8 cellular contexts compared by ENCODE assay signal in the genomic region with DNA sequence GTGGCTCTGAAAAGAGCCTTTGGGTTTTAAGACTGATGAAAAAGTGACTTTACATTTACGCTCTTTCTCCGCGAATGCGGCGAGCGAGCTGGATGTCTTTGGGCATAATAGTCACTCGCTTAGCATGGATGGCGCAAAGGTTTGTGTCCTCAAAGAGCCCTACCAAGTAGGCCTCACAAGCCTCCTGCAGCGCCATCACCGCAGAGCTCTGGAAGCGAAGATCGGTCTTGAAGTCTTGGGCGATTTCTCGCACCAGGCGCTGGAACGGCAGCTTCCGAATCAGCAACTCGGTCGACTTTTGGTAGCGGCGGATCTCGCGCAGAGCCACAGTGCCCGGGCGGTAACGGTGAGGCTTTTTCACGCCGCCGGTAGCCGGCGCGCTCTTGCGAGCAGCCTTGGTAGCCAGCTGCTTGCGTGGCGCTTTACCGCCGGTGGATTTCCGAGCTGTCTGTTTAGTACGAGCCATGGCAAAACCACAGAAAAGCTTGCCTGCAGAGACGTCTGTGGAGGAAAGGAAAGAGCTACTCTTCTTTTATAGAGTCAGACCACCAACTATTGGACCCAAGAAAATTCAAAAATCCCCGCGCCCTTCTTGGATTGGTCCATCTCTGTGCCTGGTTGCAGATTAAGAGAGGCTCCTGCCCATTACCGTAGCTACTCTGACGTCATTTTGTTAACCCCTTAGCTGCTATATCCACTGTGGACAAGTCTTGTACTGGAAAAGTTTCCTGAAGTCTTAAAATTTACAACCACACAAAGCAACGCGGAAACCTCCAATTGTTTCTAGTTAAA. TPM values are rescaled to one million over a fixed set of nuclear protein-coding genes. Genes with fewer than 3 reads are reported as not detected.
DNase-seq lines count a peak whose midpoint lies in the region; ATAC-seq, FAIRE-seq and TF ChIP-seq lines count a peak whose summit lies in the region.

No MANE protein-coding gene starts in this region.

- no peaks in the 10 kb centered on the region for H3K9me2 ChIP-seq in SU-DHL-6 (replicated peaks; ENCODE audit: insufficient read depth, low read length)

- peaks cover 29% of the 10 kb centered on the region for H3K79me1 ChIP-seq in trophoblast cell (ENCODE audit: low read length)

- H3K9me3 ChIP-seq in SU-DHL-6 (ENCODE audit: insufficient read depth, low read length): peaks cover 6% of the 10 kb centered on the region; the same call in 1 of the 2 replicates
- H3K9me3 ChIP-seq in heart left ventricle: no peaks in the 10 kb centered on the region
- no peaks in the 10 kb centered on the region for H3K9me3 ChIP-seq in trophoblast cell (ENCODE audit: insufficient read depth, low read depth, low read length)

- peak overlapping the region; percentile 92 for H3K27ac ChIP-seq in SU-DHL-6 (ENCODE audit: low read depth, low read length)
- H3K27ac ChIP-seq in heart left ventricle: peak overlapping the region in 8 of 12 donors; percentile 58 to 87 (median 80)
- H3K27ac ChIP-seq in trophoblast cell (ENCODE audit: low read depth, low read length): peak overlapping the region; percentile 75

- H4K12ac ChIP-seq in trophoblast cell (ENCODE audit: low read depth, low read length): peak overlapping the region; percentile 90

- H3K36me3 ChIP-seq in SU-DHL-6 (ENCODE audit: low read length) (no peaks in the 10 kb centered on the region), heart left ventricle (no peaks in the 10 kb centered on the region), trophoblast cell (ENCODE audit: control insufficient read depth in 1 of 2, insufficient read depth in 2 of 2, low read length in 2 of 2) (no peaks in the 10 kb centered on the region)

- no peak overlapping the region for H4K91ac ChIP-seq in trophoblast cell (ENCODE audit: low read depth, low read length)

- ATAC-seq in HG02840 (IDR thresholded peaks at IDR 0.05; ENCODE audit: low FRiP score, unreplicated experiment) (peak; percentile 49), heart left ventricle (peak; percentile 82 to 88 (median 86))

- H3K4ac ChIP-seq in trophoblast cell (ENCODE audit: low read depth, low read length): peak overlapping the region; percentile 54

- no peaks in the 10 kb centered on the region for H3K79me2 ChIP-seq in SU-DHL-6 (ENCODE audit: insufficient read depth, low read length)
- peaks cover 3% of the 10 kb centered on the region for H3K79me2 ChIP-seq in trophoblast cell (ENCODE audit: control insufficient read depth, insufficient read depth, low read length, poor library complexity)

- H2AK5ac ChIP-seq in trophoblast cell (ENCODE audit: low read length): no peak overlapping the region

- peak overlapping the region; percentile 44 for H2BK120ac ChIP-seq in trophoblast cell (ENCODE audit: insufficient read depth, low read length, poor library complexity)

- H3K4me3 ChIP-seq in SU-DHL-6 (ENCODE audit: insufficient read depth, low read length, poor library complexity, severe bottlenecking): peak overlapping the region; percentile 52
- H3K4me3 ChIP-seq in heart left ventricle: peak overlapping the region; percentile 21 to 69 (median 60)
- H3K4me3 ChIP-seq in trophoblast cell (ENCODE audit: low read depth, low read length): peak overlapping the region; percentile 80

- peak; percentile 88 for FAIRE-seq in GM12892 (lab: Jason Lieb, UNC)

- peak overlapping the region; percentile 64 for H3K14ac ChIP-seq in trophoblast cell (ENCODE audit: low read length)

- DNase-seq in GM12892 (ENCODE audit: insufficient read length) (peak; percentile 61), NCI-H1417 (lab: John Stamatoyannopoulos, UW) (peak; percentile 95 to 99 (median 99)), amniotic epithelial cell (ENCODE audit: low read depth) (peak; percentile 98), heart left ventricle (peak; percentile 69 to 87 (median 74)), trophoblast cell (peak; percentile 80 to 95), NCI-H1694 treated with DMSO at 0.1 percent for 48 hours (lab: John Stamatoyannopoulos, UW) (no peak)

- no peak overlapping the region for H2BK12ac ChIP-seq in trophoblast cell (ENCODE audit: low read length)

- H3K18ac ChIP-seq in trophoblast cell (ENCODE audit: low read length): peak overlapping the region; percentile 90

- H3F3A ChIP-seq in SU-DHL-6 (ENCODE audit: insufficient read depth): peaks cover 62% of the 10 kb centered on the region

- H3K9ac ChIP-seq in SU-DHL-6 (ENCODE audit: low read length) (peak overlapping the region; percentile 64), trophoblast cell (ENCODE audit: low read length) (peak overlapping the region; percentile 90)

- TF ChIP-seq CTCF in SU-DHL-6 (IDR thresholded peaks at IDR 0.05; ENCODE audit: insufficient read depth, low read length, poor library complexity, severe bottlenecking) (no peak), heart left ventricle (IDR thresholded peaks at IDR 0.05) (peak in 3 of 12 donors; percentile 18 to 34 (median 27))

- H2BK5ac ChIP-seq in trophoblast cell (ENCODE audit: low read depth, low read length, poor library complexity): peak overlapping the region; percentile 68

- peak overlapping the region; percentile 61 for H4K8ac ChIP-seq in trophoblast cell (ENCODE audit: low read depth, low read length)

- no peak overlapping the region for H3K23ac ChIP-seq in trophoblast cell (ENCODE audit: low read length)

- no peak overlapping the region for H2AFZ ChIP-seq in SU-DHL-6 (ENCODE audit: low read depth, low read length, severe bottlenecking)
- H2AFZ ChIP-seq in trophoblast cell (ENCODE audit: insufficient read depth, low read length, poor library complexity): peak overlapping the region; percentile 52

- H3K4me2 ChIP-seq in SU-DHL-6 (ENCODE audit: low read depth, low read length, poor library complexity, severe bottlenecking) (peak overlapping the region; percentile 65), trophoblast cell (ENCODE audit: low read length) (peak overlapping the region; percentile 68)

- H3K4me1 ChIP-seq in heart left ventricle (peaks cover 0 to 39% (median 20%) of the 10 kb centered on the region in 12 donors), trophoblast cell (ENCODE audit: control insufficient read depth in 1 of 2, insufficient read depth in 2 of 2, low read length in 2 of 2) (peaks cover 0 to 7% of the 10 kb centered on the region in 2 experiments)

- TF ChIP-seq POLR2A in GM12892 (IDR thresholded peaks at IDR 0.05; ENCODE audit: low read depth, low read length) (peak; percentile 97), heart left ventricle (IDR thresholded peaks at IDR 0.05) (no peak)

- H3K27me3 ChIP-seq in SU-DHL-6 (ENCODE audit: low read length) (no peaks in the 10 kb centered on the region), heart left ventricle (no peaks in the 10 kb centered on the region), trophoblast cell (ENCODE audit: insufficient read depth, low read length) (no peaks in the 10 kb centered on the region)

- intact Hi-C loops in heart left ventricle (cut with DNase I): loop anchor here in 4 of 10 donors (5.0 to 10.0 kb wide), 4 partner anchors 126 to 173 kb away; a partner anchor contains a TSS

- 1 to 3% (median 2%) methylated on average over 21 to 46 of the region's 46 CpGs for WGBS in heart left ventricle, 4 donors
- WGBS in trophoblast cell (ENCODE audit: extremely low coverage, insufficient coverage, insufficient read length): no CpG with 5 or more reads among the region's 46 CpGs

- H4K20me1 ChIP-seq in SU-DHL-6 (ENCODE audit: low read depth, low read length): no peaks in the 10 kb centered on the region

RNA-seq across cellular contexts. Expression of gene HFE, which starts 55.4 kb away (rescaled TPM):
- polyA plus RNA-seq in GM12892 (2012; ENCODE audit: missing spikeins): 4.4 TPM
- 10 to 100 TPM in 1 of 9 donors, 1 to 10 TPM in 8; 1.9 to 13.9 (median 3.0) TPM for total RNA-seq in heart left ventricle
- 1 to 10 TPM; 1.6 to 1.7 TPM for polyA plus RNA-seq in heart left ventricle
- 1.7 and 1.8 TPM in 2 replicates for polyA plus RNA-seq in trophoblast cell (2013)
